Comparison of ENCODE assay signal across 19 cellular contexts in the genomic region with DNA sequence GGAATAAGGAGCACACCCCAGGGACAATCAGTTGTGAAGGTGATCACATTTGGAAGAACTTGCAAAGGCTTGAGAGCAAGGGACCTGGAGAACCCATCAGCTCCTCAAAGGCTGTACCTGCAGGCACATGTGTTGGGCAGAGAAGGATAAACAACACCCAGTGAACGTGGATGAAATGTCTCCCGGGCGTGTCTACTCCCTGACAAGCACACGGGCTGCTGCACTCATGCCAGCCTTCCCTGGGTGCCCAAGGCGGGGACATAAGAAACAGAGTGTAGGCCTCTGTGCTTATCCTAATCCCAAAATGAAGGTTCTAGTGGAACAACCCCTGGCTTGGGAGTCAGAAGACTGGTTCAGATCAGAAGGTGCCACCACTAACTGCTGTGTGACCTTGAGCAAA. TPM values are rescaled to one million over a fixed set of nuclear protein-coding genes. Genes with fewer than 3 reads are reported as not detected.
"Had no signal": no experiment of that assay in that cellular context is flagged by ENCODE, and none has a peak within 500 bp of the region (broad histone marks: within the 10 kb centered on the region; RNA-seq: fewer than 3 reads in every experiment).

No MANE protein-coding gene starts in this region.

- H3K4me1 ChIP-seq: adrenal gland, ascending aorta, body of pancreas, SJSA1 had no signal

- H3K36me3 ChIP-seq: adrenal gland, ascending aorta, SJSA1 had no signal

- H3K4me3 ChIP-seq: adrenal gland, ascending aorta, body of pancreas, SJSA1 had no signal

- H3K9me3 ChIP-seq: adrenal gland, ascending aorta, body of pancreas, SJSA1 had no signal

- DNase-seq: activated CD4-positive, alpha-beta T cell treated with anti-CD3 and anti-CD28 coated beads for 4 hours; activated CD8-positive, alpha-beta memory T cell treated with anti-CD3 and anti-CD28 coated beads, Interleukin-2, amount 50 U/mL, for 4 hours; activated CD8-positive, alpha-beta T cell treated with anti-CD3 and anti-CD28 coated beads for 36 hours; activated naive CD4-positive, alpha-beta T cell treated with anti-CD3 and anti-CD28 coated beads, Interleukin-2, amount 50 U/mL, for 16 hours; activated naive CD8-positive, alpha-beta T cell treated with anti-CD3 and anti-CD28 coated beads, Interleukin-2, amount 10 ng/mL, durations not matched to agents 7 days and 5 days; adrenal gland; body of pancreas; MM.1S; NCI-H1105 treated with DMSO at 0.1 percent for 48 hours; NCI-H1436 treated with DMSO at 0.1 percent for 48 hours; NCI-H187; NCI-H2081; NCI-H446; NCI-H524; PC-3; SHP77 had no signal

- H3K27ac ChIP-seq: adrenal gland, ascending aorta, body of pancreas, SJSA1 had no signal

- H3K4me3 Mint-ChIP-seq: activated CD8-positive, alpha-beta T cell treated with anti-CD3 and anti-CD28 coated beads for 36 hours; activated naive CD8-positive, alpha-beta T cell treated with anti-CD3 and anti-CD28 coated beads, Interleukin-2, amount 10 ng/mL, durations not matched to agents 7 days and 5 days; T-helper 1 cell treated with Interleukin-12 subunit alpha and Interleukin-12 subunit beta and Interleukin-4 antibody, amounts not matched to agents 30 μg/mL and 1 μg/mL, for 36 hours had no signal

- H3K4me1 Mint-ChIP-seq: activated naive CD8-positive, alpha-beta T cell treated with anti-CD3 and anti-CD28 coated beads, Interleukin-2, amount 10 ng/mL, durations not matched to agents 7 days and 5 days had no signal

- H3K27me3 ChIP-seq: adrenal gland, ascending aorta, body of pancreas, SJSA1 had no signal

- H3K27me3 Mint-ChIP-seq: activated CD8-positive, alpha-beta T cell treated with anti-CD3 and anti-CD28 coated beads for 36 hours had no signal

- H3K36me3 Mint-ChIP-seq: activated naive CD8-positive, alpha-beta T cell treated with anti-CD3 and anti-CD28 coated beads, Interleukin-2, amount 10 ng/mL, durations not matched to agents 7 days and 5 days had no signal

- H3K27ac Mint-ChIP-seq: activated CD8-positive, alpha-beta T cell treated with anti-CD3 and anti-CD28 coated beads for 36 hours; activated naive CD8-positive, alpha-beta T cell treated with anti-CD3 and anti-CD28 coated beads, Interleukin-2, amount 10 ng/mL, durations not matched to agents 7 days and 5 days; T-helper 1 cell treated with Interleukin-12 subunit alpha and Interleukin-12 subunit beta and Interleukin-4 antibody, amounts not matched to agents 30 μg/mL and 1 μg/mL, for 36 hours had no signal

- H3K9me3 Mint-ChIP-seq: activated CD8-positive, alpha-beta T cell treated with anti-CD3 and anti-CD28 coated beads for 36 hours; activated naive CD8-positive, alpha-beta T cell treated with anti-CD3 and anti-CD28 coated beads, Interleukin-2, amount 10 ng/mL, durations not matched to agents 7 days and 5 days; T-helper 1 cell treated with Interleukin-12 subunit alpha and Interleukin-12 subunit beta and Interleukin-4 antibody, amounts not matched to agents 30 μg/mL and 1 μg/mL, for 36 hours had no signal

RNA-seq across cellular contexts. Expression of gene DSCAML1, which starts 46.7 kb away (rescaled TPM):
- total RNA-seq: ascending aorta, PC-3 had no signal
